Comparison of ENCODE assay signal across 1 cellular context in the genomic region with DNA sequence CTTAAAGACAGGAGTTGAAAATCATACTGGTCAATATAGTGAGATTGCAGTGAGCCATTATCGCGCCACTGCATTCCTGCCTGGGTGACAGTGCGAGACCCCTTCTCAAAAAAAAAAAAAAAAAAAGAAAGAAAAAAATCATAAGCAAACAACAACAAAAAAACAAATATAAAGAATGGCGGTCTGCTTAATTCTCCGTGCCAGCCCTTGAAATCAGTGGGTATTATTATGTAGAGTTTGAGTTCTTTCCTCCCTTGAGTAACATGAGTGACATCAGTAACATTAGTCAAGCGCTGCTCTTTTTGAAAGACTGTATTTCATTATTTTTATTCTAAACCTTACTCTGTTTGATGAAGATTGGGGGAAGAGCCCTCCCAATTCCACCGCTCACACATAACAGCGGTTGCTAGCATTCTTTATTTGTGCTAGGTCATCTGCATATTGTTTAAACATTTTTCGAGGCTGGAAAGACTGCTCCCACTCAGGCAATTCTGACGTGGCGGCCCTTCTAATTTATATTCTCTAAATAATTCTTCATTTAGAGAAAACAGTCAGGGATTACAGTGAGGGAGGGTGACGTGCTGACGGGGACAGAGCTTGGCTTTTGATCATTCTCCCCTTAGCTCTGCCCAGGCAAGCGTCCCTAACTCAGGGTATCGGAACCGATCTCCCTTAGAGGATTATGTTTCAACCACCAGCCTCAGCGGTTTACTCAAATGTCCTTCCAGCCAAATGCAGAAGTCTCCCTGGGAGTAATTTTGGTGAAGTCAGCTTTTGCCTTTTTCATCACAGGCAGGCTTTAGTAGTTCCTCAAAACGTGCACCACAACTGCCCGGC.
TF ChIP-seq lines count a peak whose summit lies in the region.

No MANE protein-coding gene starts in this region.

TF ChIP-seq in K562, 482 proteins besides CTCF, POLR2A, EP300 and RAD21 (continued from another document and continues in another):
- TF ChIP-seq CUX1 (CRISPR knock-in tag; IDR thresholded peaks at IDR 0.05) = no peak
- TF ChIP-seq TAL1 (IDR thresholded peaks at IDR 0.05) = no peak
- no peak for TF ChIP-seq CBX3 (IDR thresholded peaks at IDR 0.05; ENCODE audit: borderline replicate concordance in 1 of 2, low read length in 2 of 2)
- 0 out of 2 replicates have a peak, but pooled peaks have one; percentile 14 for TF ChIP-seq MTA2 (IDR thresholded peaks at IDR 0.05; ENCODE audit: low read depth)
- TF ChIP-seq TRIM24 (IDR thresholded peaks at IDR 0.05) = no peak
- TF ChIP-seq BHLHE40 (IDR thresholded peaks at IDR 0.05; ENCODE audit: low read length) = peak; percentile 83; the same call in 1 of the 2 replicates
- TF ChIP-seq ZNF75A (CRISPR knock-in tag; IDR thresholded peaks at IDR 0.05) = no peak
- TF ChIP-seq ZBTB9 (CRISPR knock-in tag; IDR thresholded peaks at IDR 0.05) = no peak
- TF ChIP-seq RBM17 (IDR thresholded peaks at IDR 0.05; ENCODE audit: borderline replicate concordance, low read depth, low read length) = no peak
- 0 out of 2 replicates have a peak, but pooled peaks have one; percentile 1 for TF ChIP-seq ZNF316 (IDR thresholded peaks at IDR 0.05)
- TF ChIP-seq ELF1 (tag; IDR thresholded peaks at IDR 0.05) = no peak
- no peak for TF ChIP-seq ZNF184 (CRISPR knock-in tag; IDR thresholded peaks at IDR 0.05)
- no peak for TF ChIP-seq CTCFL (IDR thresholded peaks at IDR 0.05; ENCODE audit: borderline replicate concordance, insufficient read depth, low read depth, low read length, poor library complexity, severe bottlenecking)
- TF ChIP-seq, protein P1, sequence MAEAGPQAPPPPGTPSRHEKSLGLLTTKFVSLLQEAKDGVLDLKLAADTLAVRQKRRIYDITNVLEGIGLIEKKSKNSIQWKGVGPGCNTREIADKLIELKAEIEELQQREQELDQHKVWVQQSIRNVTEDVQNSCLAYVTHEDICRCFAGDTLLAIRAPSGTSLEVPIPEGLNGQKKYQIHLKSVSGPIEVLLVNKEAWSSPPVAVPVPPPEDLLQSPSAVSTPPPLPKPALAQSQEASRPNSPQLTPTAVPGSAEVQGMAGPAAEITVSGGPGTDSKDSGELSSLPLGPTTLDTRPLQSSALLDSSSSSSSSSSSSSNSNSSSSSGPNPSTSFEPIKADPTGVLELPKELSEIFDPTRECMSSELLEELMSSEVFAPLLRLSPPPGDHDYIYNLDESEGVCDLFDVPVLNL (CRISPR knock-in tag; IDR thresholded peaks at IDR 0.05; ENCODE audit: low read depth) = no peak
- peak in 1 of 2 experiments; percentile 15; a peak in 1 of 4 replicates for TF ChIP-seq SIN3A (IDR thresholded peaks at IDR 0.05; ENCODE audit: borderline replicate concordance in 2 of 2, control insufficient read depth in 1 of 2, low read depth in 2 of 2, low read length in 2 of 2)
- TF ChIP-seq HMG20A (CRISPR knock-in tag; conservative IDR thresholded peaks at IDR 0.05) = no peak
- no peak; a peak in 1 of 4 replicates for TF ChIP-seq ZNF639 (CRISPR knock-in tag; conservative IDR thresholded peaks at IDR 0.05 in 1 of 2, IDR thresholded peaks at IDR 0.05 in 1 of 2)
- TF ChIP-seq ZNF224 (CRISPR knock-in tag; IDR thresholded peaks at IDR 0.05) = no peak
- TF ChIP-seq, protein P2, sequence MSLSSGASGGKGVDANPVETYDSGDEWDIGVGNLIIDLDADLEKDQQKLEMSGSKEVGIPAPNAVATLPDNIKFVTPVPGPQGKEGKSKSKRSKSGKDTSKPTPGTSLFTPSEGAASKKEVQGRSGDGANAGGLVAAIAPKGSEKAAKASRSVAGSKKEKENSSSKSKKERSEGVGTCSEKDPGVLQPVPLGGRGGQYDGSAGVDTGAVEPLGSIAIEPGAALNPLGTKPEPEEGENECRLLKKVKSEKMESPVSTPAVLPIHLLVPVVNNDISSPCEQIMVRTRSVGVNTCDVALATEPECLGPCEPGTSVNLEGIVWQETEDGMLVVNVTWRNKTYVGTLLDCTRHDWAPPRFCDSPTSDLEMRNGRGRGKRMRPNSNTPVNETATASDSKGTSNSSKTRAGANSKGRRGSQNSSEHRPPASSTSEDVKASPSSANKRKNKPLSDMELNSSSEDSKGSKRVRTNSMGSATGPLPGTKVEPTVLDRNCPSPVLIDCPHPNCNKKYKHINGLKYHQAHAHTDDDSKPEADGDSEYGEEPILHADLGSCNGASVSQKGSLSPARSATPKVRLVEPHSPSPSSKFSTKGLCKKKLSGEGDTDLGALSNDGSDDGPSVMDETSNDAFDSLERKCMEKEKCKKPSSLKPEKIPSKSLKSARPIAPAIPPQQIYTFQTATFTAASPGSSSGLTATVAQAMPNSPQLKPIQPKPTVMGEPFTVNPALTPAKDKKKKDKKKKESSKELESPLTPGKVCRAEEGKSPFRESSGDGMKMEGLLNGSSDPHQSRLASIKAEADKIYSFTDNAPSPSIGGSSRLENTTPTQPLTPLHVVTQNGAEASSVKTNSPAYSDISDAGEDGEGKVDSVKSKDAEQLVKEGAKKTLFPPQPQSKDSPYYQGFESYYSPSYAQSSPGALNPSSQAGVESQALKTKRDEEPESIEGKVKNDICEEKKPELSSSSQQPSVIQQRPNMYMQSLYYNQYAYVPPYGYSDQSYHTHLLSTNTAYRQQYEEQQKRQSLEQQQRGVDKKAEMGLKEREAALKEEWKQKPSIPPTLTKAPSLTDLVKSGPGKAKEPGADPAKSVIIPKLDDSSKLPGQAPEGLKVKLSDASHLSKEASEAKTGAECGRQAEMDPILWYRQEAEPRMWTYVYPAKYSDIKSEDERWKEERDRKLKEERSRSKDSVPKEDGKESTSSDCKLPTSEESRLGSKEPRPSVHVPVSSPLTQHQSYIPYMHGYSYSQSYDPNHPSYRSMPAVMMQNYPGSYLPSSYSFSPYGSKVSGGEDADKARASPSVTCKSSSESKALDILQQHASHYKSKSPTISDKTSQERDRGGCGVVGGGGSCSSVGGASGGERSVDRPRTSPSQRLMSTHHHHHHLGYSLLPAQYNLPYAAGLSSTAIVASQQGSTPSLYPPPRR (CRISPR knock-in tag; IDR thresholded peaks at IDR 0.05; ENCODE audit: borderline replicate concordance) = 0 out of 2 replicates have a peak, but pooled peaks have one; percentile 84
- no peak for TF ChIP-seq ZNF41 (CRISPR knock-in tag; conservative IDR thresholded peaks at IDR 0.05)
- peak in 1 of 2 experiments; percentile 75 for TF ChIP-seq AFF1 (IDR thresholded peaks at IDR 0.05; ENCODE audit: low read depth in 1 of 2, partially characterized antibody in 2 of 2)
- TF ChIP-seq, protein P3, sequence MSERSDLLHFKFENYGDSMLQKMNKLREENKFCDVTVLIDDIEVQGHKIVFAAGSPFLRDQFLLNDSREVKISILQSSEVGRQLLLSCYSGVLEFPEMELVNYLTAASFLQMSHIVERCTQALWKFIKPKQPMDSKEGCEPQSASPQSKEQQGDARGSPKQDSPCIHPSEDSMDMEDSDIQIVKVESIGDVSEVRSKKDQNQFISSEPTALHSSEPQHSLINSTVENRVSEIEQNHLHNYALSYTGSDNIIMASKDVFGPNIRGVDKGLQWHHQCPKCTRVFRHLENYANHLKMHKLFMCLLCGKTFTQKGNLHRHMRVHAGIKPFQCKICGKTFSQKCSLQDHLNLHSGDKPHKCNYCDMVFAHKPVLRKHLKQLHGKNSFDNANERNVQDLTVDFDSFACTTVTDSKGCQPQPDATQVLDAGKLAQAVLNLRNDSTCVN (CRISPR knock-in tag; IDR thresholded peaks at IDR 0.05) = no peak
- TF ChIP-seq ZNF512 (tag; IDR thresholded peaks at IDR 0.05) = no peak
